ENCODE assay signal across 8 cellular contexts in genomic region chr2:241686649-241687425, GRCh38. TPM values are rescaled to one million over a fixed set of nuclear protein-coding genes. Genes with fewer than 3 reads are reported as not detected.
DNase-seq lines count a peak whose midpoint lies in the region; ATAC-seq and TF ChIP-seq lines count a peak whose summit lies in the region.

DTYMK (minus strand) TSS chr2:241686815; CDS start chr2:241686783, 32 bp downstream.

- H3K9ac ChIP-seq in mucosa of stomach (ENCODE audit: low read length), result peak within 1 kb of the TSS; percentile 86

- peaks cover 34% of the 10 kb centered on the region for H3K4me1 Mint-ChIP-seq in activated T-cell treated with anti-CD3 and anti-CD28 coated beads, Interleukin-2, amount 50 U/mL, for 24 hours (ENCODE audit: low read depth)

- peak; percentile 93 for ATAC-seq in GM21717 (IDR thresholded peaks at IDR 0.05; ENCODE audit: unreplicated experiment)

- H3K27me3 ChIP-seq in mucosa of stomach (ENCODE audit: control insufficient read depth, insufficient read depth, low read length), result no peaks in the 10 kb centered on the region

- DNase-seq in DMS153 treated with DMSO at 0.1 percent for 48 hours (lab: John Stamatoyannopoulos, UW; ENCODE audit: unreplicated experiment), result peak; percentile 92
- DNase-seq in KG1 (lab: John Stamatoyannopoulos, UW), result peak; percentile 88
- DNase-seq in activated T-cell treated with anti-CD3 and anti-CD28 coated beads, Interleukin-2, amount 50 U/mL, for 24 hours, result peak; percentile 96
- DNase-seq in erythroblast (lab: John Stamatoyannopoulos, UW), result peak; percentile 97 to 99
- DNase-seq in stimulated activated CD8-positive, alpha-beta memory T cell treated with anti-CD3 and anti-CD28 coated beads, Interleukin-7, amount 100 ng/mL, for 1 hour (ENCODE audit: low read depth in 2 of 2), result peak; percentile 87 to 90

- H3K27ac Mint-ChIP-seq in activated T-cell treated with anti-CD3 and anti-CD28 coated beads, Interleukin-2, amount 50 U/mL, for 24 hours, result peak within 1 kb of the TSS; percentile 96

- H3K4me3 Mint-ChIP-seq in activated T-cell treated with anti-CD3 and anti-CD28 coated beads, Interleukin-2, amount 50 U/mL, for 24 hours, result peak within 1 kb of the TSS; percentile 97

- no peaks in the 10 kb centered on the region for H3K9me3 ChIP-seq in mucosa of stomach (ENCODE audit: control insufficient read depth, low read length)

- TF ChIP-seq POLR2A in erythroblast (IDR thresholded peaks at IDR 0.05; ENCODE audit: low read length), result peak; percentile 92

- no peaks in the 10 kb centered on the region for H3K36me3 ChIP-seq in mucosa of stomach (ENCODE audit: control insufficient read depth, insufficient read depth, low read length)

- H3K27me3 Mint-ChIP-seq in activated T-cell treated with anti-CD3 and anti-CD28 coated beads, Interleukin-2, amount 50 U/mL, for 24 hours, result no peaks in the 10 kb centered on the region

- no peaks in the 10 kb centered on the region for H3K9me3 Mint-ChIP-seq in activated T-cell treated with anti-CD3 and anti-CD28 coated beads, Interleukin-2, amount 50 U/mL, for 24 hours

- H3K36me3 Mint-ChIP-seq in activated T-cell treated with anti-CD3 and anti-CD28 coated beads, Interleukin-2, amount 50 U/mL, for 24 hours (ENCODE audit: low read depth), result peaks cover 86% of the 10 kb centered on the region

- peak within 1 kb of the TSS; percentile 67 for H3K4me3 ChIP-seq in mucosa of stomach (ENCODE audit: low read length)

- no peaks in the 10 kb centered on the region for H3K4me1 ChIP-seq in mucosa of stomach (ENCODE audit: control insufficient read depth, insufficient read depth, low read length)

TF ChIP-seq in PFSK-1, 5 proteins besides CTCF, POLR2A, EP300 and RAD21:
- TF ChIP-seq FOXP2 (optimal IDR thresholded peaks at IDR 0.05; ENCODE audit: borderline replicate concordance, extremely low read depth, extremely low read length, insufficient read depth), result peak; percentile 88
- peak; percentile 88 for TF ChIP-seq POLR2AphosphoS5 (IDR thresholded peaks at IDR 0.05; ENCODE audit: low read depth, low read length)
- TF ChIP-seq SIN3A (IDR thresholded peaks at IDR 0.05; ENCODE audit: borderline replicate concordance, insufficient read depth, low read length), result no peak; the same call in 1 of the 2 replicates
- peak; percentile 81; the same call in 1 of the 2 replicates for TF ChIP-seq TAF1 (IDR thresholded peaks at IDR 0.05; ENCODE audit: borderline replicate concordance, insufficient read depth, low read length)
- peak in 1 of 2 experiments; percentile 64; a peak in 2 of 4 replicates for TF ChIP-seq REST (IDR thresholded peaks at IDR 0.05; ENCODE audit: insufficient read depth in 1 of 2, low read depth in 2 of 2, low read length in 2 of 2)

RNA-seq across cellular contexts. Expression of gene DTYMK, which starts in this region (rescaled TPM):
- polyA plus RNA-seq in PFSK-1 (2012; ENCODE audit: insufficient read length, low read depth), result 49.2 TPM

Comparison
In these comparisons a context has a peak if more than half of its experiments do, and no peak if none do; other contexts are left out.
1. Peak in every context shown above with its lines: DNase-seq, ATAC-seq and H3K4me3 ChIP-seq.